ENCODE assay signal across 8 cellular contexts in the genomic region with DNA sequence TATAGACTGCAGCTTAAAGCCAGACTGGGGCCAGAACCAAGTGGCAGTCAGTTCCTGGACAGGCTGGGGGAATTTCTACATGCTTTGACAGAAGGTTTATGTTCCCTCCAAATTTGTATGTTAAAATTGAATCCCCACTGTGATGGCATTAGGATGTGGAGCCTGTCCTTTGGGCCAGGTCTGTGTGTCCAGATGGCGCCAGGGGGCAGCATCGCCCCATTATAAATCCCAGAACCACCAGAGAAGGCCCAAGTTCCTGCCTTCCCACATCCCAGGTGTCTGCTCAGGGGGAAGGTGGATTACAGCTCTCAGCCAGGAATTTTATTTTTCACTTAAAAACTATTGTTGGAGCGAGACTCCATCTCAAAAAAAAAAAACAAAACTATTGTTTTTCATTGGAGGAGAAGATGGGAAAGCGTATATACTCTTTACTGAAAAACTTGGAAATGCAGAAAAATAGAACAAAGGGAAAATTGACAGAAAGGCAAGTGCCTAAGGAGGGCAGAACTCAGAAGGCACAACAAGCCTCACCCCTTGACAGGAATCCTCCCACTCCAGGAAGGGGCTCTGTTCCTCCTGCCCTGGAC. TPM values are rescaled to one million over a fixed set of nuclear protein-coding genes. Genes with fewer than 3 reads are reported as not detected.
DNase-seq lines count a peak whose midpoint lies in the region; ATAC-seq and TF ChIP-seq lines count a peak whose summit lies in the region.

No MANE protein-coding gene starts in this region.

- H3K79me2 ChIP-seq in DND-41 (ENCODE audit: insufficient read depth, low read length), result no peaks in the 10 kb centered on the region
- no peaks in the 10 kb centered on the region for H3K79me2 ChIP-seq in neural progenitor cell (ENCODE audit: low read depth)

- ATAC-seq in DND-41 (ENCODE audit: insufficient read depth, low read depth) (peak; percentile 51; the same call in 2 of the 3 replicates), HG02798 (IDR thresholded peaks at IDR 0.05; ENCODE audit: poor library complexity, unreplicated experiment) (no peak), GM21717 (IDR thresholded peaks at IDR 0.05; ENCODE audit: unreplicated experiment) (no peak)

- H3K4me1 ChIP-seq in DND-41 (ENCODE audit: insufficient read depth, low read length) (no peaks in the 10 kb centered on the region), neural progenitor cell (no peaks in the 10 kb centered on the region)

- H3K9me3 ChIP-seq in DND-41 (ENCODE audit: insufficient read depth, low read length, severe bottlenecking), result no peaks in the 10 kb centered on the region
- no peaks in the 10 kb centered on the region for H3K9me3 ChIP-seq in neural progenitor cell (ENCODE audit: low read depth)

- H3K4me2 ChIP-seq in DND-41 (ENCODE audit: insufficient read depth, low read length) (no peak overlapping the region), neural progenitor cell (no peak overlapping the region)

- H3K4me3 Mint-ChIP-seq in HFFc6 (no peak overlapping the region), neural progenitor cell (no peak overlapping the region)

- no peak overlapping the region for H3K4me3 ChIP-seq in DND-41 (ENCODE audit: low read depth in 1 of 2, low read length in 2 of 2)
- H3K4me3 ChIP-seq in neural progenitor cell, result no peak overlapping the region

- H3K9me3 Mint-ChIP-seq in HFFc6, result no peaks in the 10 kb centered on the region
- no peaks in the 10 kb centered on the region for H3K9me3 Mint-ChIP-seq in neural progenitor cell

- H3K36me3 Mint-ChIP-seq in HFFc6 (ENCODE audit: low read depth) (no peaks in the 10 kb centered on the region), neural progenitor cell (no peaks in the 10 kb centered on the region)

- H3K27ac ChIP-seq in DND-41 (ENCODE audit: low read length) (no peak overlapping the region), neural progenitor cell (no peak overlapping the region)

- no peaks in the 10 kb centered on the region for H3K36me3 ChIP-seq in DND-41 (ENCODE audit: insufficient read depth, low read length)
- H3K36me3 ChIP-seq in neural progenitor cell, result no peaks in the 10 kb centered on the region

- H3K4me1 Mint-ChIP-seq in HFFc6 (ENCODE audit: low read depth) (peaks cover 14% of the 10 kb centered on the region), neural progenitor cell (no peaks in the 10 kb centered on the region)

- H3K27me3 Mint-ChIP-seq in HFFc6 (ENCODE audit: insufficient read depth) (peaks cover 4% of the 10 kb centered on the region), neural progenitor cell (ENCODE audit: insufficient read depth, low read depth) (peaks cover 6% of the 10 kb centered on the region)

- no peaks in the 10 kb centered on the region for H3F3A ChIP-seq in neural progenitor cell (ENCODE audit: low read depth)

- no peak overlapping the region for H2AFZ ChIP-seq in DND-41 (ENCODE audit: low read depth, low read length)
- peak overlapping the region; percentile 36 for H2AFZ ChIP-seq in neural progenitor cell (replicated peaks)

- TF ChIP-seq CTCF in DND-41 (IDR thresholded peaks at IDR 0.05; ENCODE audit: borderline replicate concordance, extremely low read depth, low read length, poor library complexity, severe bottlenecking) (peak; percentile 60), HFFc6 (IDR thresholded peaks at IDR 0.05) (peak; percentile 75), neural progenitor cell (IDR thresholded peaks at IDR 0.05) (peak; percentile 72)

- peaks cover 4% of the 10 kb centered on the region for H3K27me3 ChIP-seq in DND-41 (ENCODE audit: insufficient read depth, low read length, poor library complexity)
- no peaks in the 10 kb centered on the region for H3K27me3 ChIP-seq in neural progenitor cell

- H4K20me1 ChIP-seq in DND-41 (ENCODE audit: insufficient read depth, low read length), result peaks cover 10% of the 10 kb centered on the region
- no peaks in the 10 kb centered on the region for H4K20me1 ChIP-seq in neural progenitor cell (ENCODE audit: low read depth)

- H3K27ac Mint-ChIP-seq in HFFc6 (no peak overlapping the region; the same call in 1 of the 2 replicates), neural progenitor cell (no peak overlapping the region)

- peak; percentile 40 for DNase-seq in DND-41
- DNase-seq in HFFc6, result peak; percentile 51
- DNase-seq in NCI-H82 (lab: John Stamatoyannopoulos, UW), result peak; percentile 78
- peak; percentile 79 for DNase-seq in activated CD8-positive, alpha-beta memory T cell treated with anti-CD3 and anti-CD28 coated beads for 24 hours
- peak; percentile 45 for DNase-seq in fibroblast of gingiva (ENCODE audit: low read depth)
- peak; percentile 79 for DNase-seq in neural progenitor cell (ENCODE audit: low spot score)

- H3K9ac ChIP-seq in DND-41 (ENCODE audit: low read depth, low read length) (no peak overlapping the region), neural progenitor cell (no peak overlapping the region)

RNA-seq across cellular contexts. Expression of a gene that starts 5.0 kb away (rescaled TPM):
- not detected for total RNA-seq in HFFc6 (2021; fragmentation: NEBNext Ultra II Directional; extraction: Animal tissue kit (Norgen Biotek cat#: 25700))
- total RNA-seq in neural progenitor cell (ENCODE audit: low replicate concordance), result not detected in 2 replicates

RNA-seq across cellular contexts. Expression of a gene that starts 8.1 kb away (rescaled TPM):
- under 1 TPM in 1 of 6 experiments, not detected in 5; 0.21 TPM for total RNA-seq in HFFc6 (2021; fragmentation: NEBNext Ultra II Directional; extraction: Animal tissue kit (Norgen Biotek cat#: 25700))
- total RNA-seq in neural progenitor cell (ENCODE audit: low replicate concordance), result not detected in 2 replicates

RNA-seq across cellular contexts. Expression of a gene that starts 54.0 kb away (rescaled TPM):
- total RNA-seq in HFFc6 (2021; fragmentation: NEBNext Ultra II Directional; extraction: Animal tissue kit (Norgen Biotek cat#: 25700)), result not detected
- not detected in 2 replicates for total RNA-seq in neural progenitor cell (ENCODE audit: low replicate concordance)
